25 cellular contexts compared by ENCODE assay signal in the genomic region with DNA sequence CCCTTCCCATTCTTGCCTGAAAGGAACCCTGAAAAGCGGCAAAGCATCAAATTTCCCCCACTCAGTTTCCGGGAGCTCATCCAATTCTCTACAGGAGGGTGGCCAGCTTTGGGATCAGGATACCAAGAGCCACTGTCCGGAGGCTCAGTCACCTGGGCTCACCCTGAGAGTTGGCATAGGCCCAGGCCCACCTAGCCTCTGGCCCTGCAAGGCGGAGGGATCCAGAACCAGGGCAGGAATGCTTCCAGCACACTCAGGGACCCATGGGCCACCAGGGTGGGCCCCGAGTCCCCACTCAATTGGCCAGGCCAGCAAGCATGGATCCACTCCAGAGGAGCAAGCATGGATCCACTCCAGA.
A peak's percentile ranks its signal among the peaks of the same experiment; 100 is the strongest.
DNase-seq lines count a peak whose midpoint lies in the region; ATAC-seq and TF ChIP-seq lines count a peak whose summit lies in the region.
"Had no signal": no experiment of that assay in that cellular context is flagged by ENCODE, and none has a peak within 500 bp of the region (broad histone marks: within the 10 kb centered on the region; RNA-seq: fewer than 3 reads in every experiment).

No MANE protein-coding gene starts in this region.

- H3K27ac ChIP-seq in mammary epithelial cell (ENCODE audit: insufficient read depth, low read depth, low read length) (no peak overlapping the region), breast epithelium (no peak overlapping the region), RWPE1 (0 out of 2 replicates have a peak overlapping the region, but pooled peaks have one; percentile 6), subcutaneous abdominal adipose tissue (ENCODE audit: low read depth, low read length) (peak overlapping the region; percentile 47)
- H3K27ac ChIP-seq: brain microvascular endothelial cell, stomach, tibial artery, WERI-Rb-1 had no signal

- 22% methylated on average over 4 of the region's 5 CpGs for WGBS in mammary epithelial cell (ENCODE audit: low coverage, missing lambda C conversion rate)

- no peak for TF ChIP-seq POLR2A in breast epithelium (IDR thresholded peaks at IDR 0.05)

- H3K27me3 ChIP-seq in mammary epithelial cell (ENCODE audit: insufficient read depth, low read length) (no peaks in the 10 kb centered on the region), breast epithelium (no peaks in the 10 kb centered on the region), subcutaneous abdominal adipose tissue (ENCODE audit: control insufficient read depth in 5 of 5, insufficient read depth in 4 of 5, low read length in 5 of 5) (no peaks in the 10 kb centered on the region)
- H3K27me3 ChIP-seq: brain microvascular endothelial cell, stomach, tibial artery had no signal

- H3K4me1 ChIP-seq in mammary epithelial cell (ENCODE audit: insufficient read depth, low read length): peaks cover 15% of the 10 kb centered on the region
- H3K4me1 ChIP-seq in breast epithelium: no peaks in the 10 kb centered on the region
- peaks cover 4 to 32% (median 27%) of the 10 kb centered on the region in 5 donors for H3K4me1 ChIP-seq in subcutaneous abdominal adipose tissue (ENCODE audit: control insufficient read depth in 5 of 5, insufficient read depth in 5 of 5, low read length in 5 of 5)
- H3K4me1 ChIP-seq: HAP-1, tibial artery had no signal

- intact Hi-C loops in mammary epithelial cell (cut with micrococcal nuclease): loop anchor here (1.0 kb wide), 1 partner anchor 25 kb away; no protein-coding TSS in a partner anchor
- intact Hi-C loops in breast epithelium (cut with DNase I; ENCODE audit: low total_unique reads): no loop called here

- H3K4me3 ChIP-seq in mammary epithelial cell (replicated peaks in 1 of 3; ENCODE audit: insufficient read depth in 1 of 3, low read depth in 2 of 3, low read length in 3 of 3): no peak overlapping the region
- no peak overlapping the region for H3K4me3 ChIP-seq in breast epithelium
- H3K4me3 ChIP-seq in subcutaneous abdominal adipose tissue (ENCODE audit: low read depth in 1 of 5, low read length in 5 of 5): no peak overlapping the region
- H3K4me3 ChIP-seq: HAP-1, smooth muscle cell, stomach, tibial artery had no signal

- DNase-seq in mammary epithelial cell (no peak), breast epithelium (ENCODE audit: low spot score in 2 of 2) (no peak), RWPE1 (ENCODE audit: low spot score) (no peak), NCI-H1048 (lab: John Stamatoyannopoulos, UW) (no peak)
- DNase-seq in stimulated activated CD4-positive, alpha-beta T cell treated with anti-CD3 and anti-CD28 coated beads, Interleukin-12 subunit alpha, Interleukin-12 subunit beta, amount 100 ng/mL, for 4 hours: no peak
- DNase-seq: activated CD4-positive, alpha-beta T cell treated with anti-CD3 and anti-CD28 coated beads for 4 hours; activated T-cell treated with anti-CD3 and anti-CD28 coated beads for 4 hours; amniotic stem cell; brain microvascular endothelial cell; CD8-positive, alpha-beta T cell; kidney glomerular epithelial cell; naive thymus-derived CD8-positive, alpha-beta T cell; NCI-H1105 treated with DMSO at 0.1 percent for 48 hours; NCI-H1930; NCI-H510A; stomach; T-cell; tibial artery; WERI-Rb-1 had no signal

- peak overlapping the region; percentile 23 to 46 (median 25) for H3K27ac Mint-ChIP-seq in nephron
- H3K27ac Mint-ChIP-seq: activated naive CD4-positive, alpha-beta T cell treated with anti-CD3 and anti-CD28 coated beads, Interleukin-2, amount 50 U/mL, for 24 hours; CD8-positive, alpha-beta T cell; T-cell had no signal

- H3K9me3 ChIP-seq in mammary epithelial cell (replicated peaks; ENCODE audit: insufficient read depth, low read length) (peaks cover 15% of the 10 kb centered on the region), breast epithelium (peaks cover 6 to 8% of the 10 kb centered on the region in 2 donors), subcutaneous abdominal adipose tissue (ENCODE audit: control insufficient read depth in 5 of 5, low read length in 5 of 5) (peaks cover 0 to 11% (median 10%) of the 10 kb centered on the region in 5 donors)
- H3K9me3 ChIP-seq: HAP-1 had no signal

- no peaks in the 10 kb centered on the region for H3K36me3 Mint-ChIP-seq in nephron (ENCODE audit: low read depth)
- H3K36me3 Mint-ChIP-seq: activated naive CD4-positive, alpha-beta T cell treated with anti-CD3 and anti-CD28 coated beads, Interleukin-2, amount 50 U/mL, for 24 hours; CD8-positive, alpha-beta T cell; naive thymus-derived CD8-positive, alpha-beta T cell; T-cell had no signal

- no peaks in the 10 kb centered on the region for H4K20me1 ChIP-seq in mammary epithelial cell (ENCODE audit: insufficient read depth, low read length)

- peak overlapping the region in 1 of 3 experiments; percentile 23 for H3K4me3 Mint-ChIP-seq in nephron
- H3K4me3 Mint-ChIP-seq: activated naive CD4-positive, alpha-beta T cell treated with anti-CD3 and anti-CD28 coated beads, Interleukin-2, amount 50 U/mL, for 24 hours; CD8-positive, alpha-beta T cell; naive thymus-derived CD8-positive, alpha-beta T cell; T-cell had no signal

- H3K79me2 ChIP-seq in mammary epithelial cell (ENCODE audit: insufficient read depth, low read length): no peaks in the 10 kb centered on the region

- no peak for TF ChIP-seq CTCF in mammary epithelial cell (conservative IDR thresholded peaks at IDR 0.05 in 1 of 2, IDR thresholded peaks at IDR 0.05 in 1 of 2; ENCODE audit: extremely low read depth in 1 of 2, insufficient read depth in 1 of 2, low read depth in 1 of 2, low read length in 2 of 2)
- no peak for TF ChIP-seq CTCF in breast epithelium (IDR thresholded peaks at IDR 0.05)
- no peak for TF ChIP-seq CTCF in RWPE1 (conservative IDR thresholded peaks at IDR 0.05; ENCODE audit: low read depth)
- TF ChIP-seq CTCF in nephron (IDR thresholded peaks at IDR 0.05; ENCODE audit: unreplicated experiment in 3 of 3): no peak

- CTCF ChIA-PET in mammary epithelial cell (lab: Charles Lee; ENCODE audit: low non-redundant PET) (no interaction called here), RWPE1 (lab: Yijun Ruan, JAX) (interaction anchor here (0.6 to 0.7 kb wide), 2 partner anchors 26 to 293 kb away, joined by 3 to 4 read pairs; no protein-coding TSS in a partner anchor)

- H3K27me3 Mint-ChIP-seq in nephron (ENCODE audit: low read depth): peaks cover 7% of the 10 kb centered on the region
- H3K27me3 Mint-ChIP-seq: activated naive CD4-positive, alpha-beta T cell treated with anti-CD3 and anti-CD28 coated beads, Interleukin-2, amount 50 U/mL, for 24 hours; T-cell had no signal

- POLR2A ChIA-PET in RWPE1 (lab: Yijun Ruan, JAX; ENCODE audit: low non-redundant PET): no interaction called here

- H3K4me2 ChIP-seq in mammary epithelial cell (ENCODE audit: insufficient read depth, low read depth, low read length): peak overlapping the region; percentile 72
- H3K4me2 ChIP-seq: smooth muscle cell had no signal

- H2AFZ ChIP-seq in mammary epithelial cell (ENCODE audit: low read depth, low read length): peak overlapping the region; percentile 73

- no peak for ATAC-seq in GM21717 (IDR thresholded peaks at IDR 0.05; ENCODE audit: unreplicated experiment)
- ATAC-seq: CD8-positive, alpha-beta T cell; naive thymus-derived CD8-positive, alpha-beta T cell; T-cell had no signal

- no peaks in the 10 kb centered on the region for H3K36me3 ChIP-seq in mammary epithelial cell (ENCODE audit: insufficient read depth, low read length)
- H3K36me3 ChIP-seq in breast epithelium: no peaks in the 10 kb centered on the region
- no peaks in the 10 kb centered on the region for H3K36me3 ChIP-seq in subcutaneous abdominal adipose tissue (ENCODE audit: control insufficient read depth in 5 of 5, insufficient read depth in 5 of 5, low read length in 5 of 5)
- H3K36me3 ChIP-seq: brain microvascular endothelial cell, HAP-1, stomach, tibial artery, WERI-Rb-1 had no signal

- in situ Hi-C loops in mammary epithelial cell (cut with MboI; ENCODE audit: low sequenced_read_pairs in 2 of 2): no loop called here

- BruUV-seq in mammary epithelial cell (replicated peaks; lab: Mats Ljungman, UMichigan): no TSS peak

- H3K4me1 Mint-ChIP-seq in nephron: peaks cover 28% of the 10 kb centered on the region
- H3K4me1 Mint-ChIP-seq: activated naive CD4-positive, alpha-beta T cell treated with anti-CD3 and anti-CD28 coated beads, Interleukin-2, amount 50 U/mL, for 24 hours; naive thymus-derived CD8-positive, alpha-beta T cell; T-cell had no signal

- dilution Hi-C loops in mammary epithelial cell (cut with HindIII; ENCODE audit: low sequenced_read_pairs): no loop called here

- H3K9ac ChIP-seq in mammary epithelial cell (ENCODE audit: insufficient read depth, low read length) (no peak overlapping the region), subcutaneous abdominal adipose tissue (ENCODE audit: low read length in 5 of 5) (no peak overlapping the region)

- H3K9me3 Mint-ChIP-seq in nephron: peaks cover 6% of the 10 kb centered on the region
- H3K9me3 Mint-ChIP-seq: activated naive CD4-positive, alpha-beta T cell treated with anti-CD3 and anti-CD28 coated beads, Interleukin-2, amount 50 U/mL, for 24 hours; CD8-positive, alpha-beta T cell had no signal

Comparison
In these comparisons a context has a peak if more than half of its experiments do, and no peak if none do; other contexts are left out.
1. H3K27ac ChIP-seq: peak in RWPE1 (single experiment) and subcutaneous abdominal adipose tissue (single experiment); none in mammary epithelial cell (single experiment) and breast epithelium (0 of 2).